1 cellular context compared by ENCODE assay signal in genomic region chr7:122299935-122300606, GRCh38.
TF ChIP-seq lines count a peak whose summit lies in the region.

No MANE protein-coding gene starts in this region.

TF ChIP-seq in H1, 55 proteins besides CTCF, POLR2A, EP300 and RAD21:
- TF ChIP-seq KDM4A (IDR thresholded peaks at IDR 0.05; ENCODE audit: low read depth, low read length, severe bottlenecking) = peak; percentile 95
- peak; percentile 40; the same call in 1 of the 2 replicates for TF ChIP-seq PHF8 (conservative IDR thresholded peaks at IDR 0.05; ENCODE audit: low read depth, low read length)
- no peak for TF ChIP-seq RXRA (IDR thresholded peaks at IDR 0.05; ENCODE audit: insufficient read depth, low read depth, low read length)
- TF ChIP-seq KDM1A (IDR thresholded peaks at IDR 0.05; ENCODE audit: borderline replicate concordance, low read length) = no peak
- no peak for TF ChIP-seq CTBP2 (IDR thresholded peaks at IDR 0.05; ENCODE audit: borderline replicate concordance, insufficient read depth, insufficient read length, low read length)
- peak; percentile 95 for TF ChIP-seq SUZ12 (IDR thresholded peaks at IDR 0.05; ENCODE audit: low read length)
- no peak for TF ChIP-seq SP4 (IDR thresholded peaks at IDR 0.05; ENCODE audit: low read length)
- no peak for TF ChIP-seq NANOG (IDR thresholded peaks at IDR 0.05; ENCODE audit: insufficient read depth, low read depth, low read length, poor library complexity, severe bottlenecking)
- no peak for TF ChIP-seq CREB1 (IDR thresholded peaks at IDR 0.05)
- peak; percentile 95 for TF ChIP-seq ASH2L (IDR thresholded peaks at IDR 0.05; ENCODE audit: low read length)
- TF ChIP-seq JUND (IDR thresholded peaks at IDR 0.05; ENCODE audit: low read length) = no peak
- TF ChIP-seq HDAC2 (IDR thresholded peaks at IDR 0.05; ENCODE audit: borderline replicate concordance in 1 of 2, low read depth in 2 of 2, low read length in 2 of 2) = 0 out of 4 replicates have a peak, but pooled peaks of 1 of the 2 experiments have one; percentile 43
- TF ChIP-seq KDM5A (IDR thresholded peaks at IDR 0.05; ENCODE audit: low read length) = no peak; the same call in 1 of the 2 replicates
- TF ChIP-seq MAX (IDR thresholded peaks at IDR 0.05) = peak; percentile 32; the same call in 1 of the 2 replicates
- no peak for TF ChIP-seq ZNF274 (IDR thresholded peaks at IDR 0.05; ENCODE audit: borderline replicate concordance, extremely low read depth, low read length)
- no peak for TF ChIP-seq SP1 (IDR thresholded peaks at IDR 0.05; ENCODE audit: low read depth, low read length)
- peak; percentile 2 for TF ChIP-seq RNF2 (IDR thresholded peaks at IDR 0.05; ENCODE audit: borderline replicate concordance, low read depth, low read length, missing control alignments, poor library complexity, severe bottlenecking)
- TF ChIP-seq RBBP5 (IDR thresholded peaks at IDR 0.05; ENCODE audit: borderline replicate concordance, low read depth, low read length) = peak; percentile 92; the same call in 1 of the 2 replicates
- TF ChIP-seq TBP (IDR thresholded peaks at IDR 0.05; ENCODE audit: low read depth, low read length) = peak; percentile 20
- TF ChIP-seq SIN3A (conservative IDR thresholded peaks at IDR 0.05 in 1 of 2, IDR thresholded peaks at IDR 0.05 in 1 of 2; ENCODE audit: low read depth in 1 of 2, low read length in 2 of 2) = peak in 1 of 2 experiments; percentile 63; a peak in 1 of 4 replicates
- no peak for TF ChIP-seq SAP30 (IDR thresholded peaks at IDR 0.05; ENCODE audit: insufficient read depth, insufficient replicate concordance, low read length)
- TF ChIP-seq EZH2 (IDR thresholded peaks at IDR 0.05; ENCODE audit: low read depth, low read length, severe bottlenecking) = peak; percentile 92
- no peak for TF ChIP-seq TAF7 (optimal IDR thresholded peaks at IDR 0.05; ENCODE audit: borderline replicate concordance, low read depth, low read length)
- no peak for TF ChIP-seq TCF12 (IDR thresholded peaks at IDR 0.05; ENCODE audit: low read depth, low read length)
